8 cellular contexts compared by ENCODE assay signal in the genomic region with DNA sequence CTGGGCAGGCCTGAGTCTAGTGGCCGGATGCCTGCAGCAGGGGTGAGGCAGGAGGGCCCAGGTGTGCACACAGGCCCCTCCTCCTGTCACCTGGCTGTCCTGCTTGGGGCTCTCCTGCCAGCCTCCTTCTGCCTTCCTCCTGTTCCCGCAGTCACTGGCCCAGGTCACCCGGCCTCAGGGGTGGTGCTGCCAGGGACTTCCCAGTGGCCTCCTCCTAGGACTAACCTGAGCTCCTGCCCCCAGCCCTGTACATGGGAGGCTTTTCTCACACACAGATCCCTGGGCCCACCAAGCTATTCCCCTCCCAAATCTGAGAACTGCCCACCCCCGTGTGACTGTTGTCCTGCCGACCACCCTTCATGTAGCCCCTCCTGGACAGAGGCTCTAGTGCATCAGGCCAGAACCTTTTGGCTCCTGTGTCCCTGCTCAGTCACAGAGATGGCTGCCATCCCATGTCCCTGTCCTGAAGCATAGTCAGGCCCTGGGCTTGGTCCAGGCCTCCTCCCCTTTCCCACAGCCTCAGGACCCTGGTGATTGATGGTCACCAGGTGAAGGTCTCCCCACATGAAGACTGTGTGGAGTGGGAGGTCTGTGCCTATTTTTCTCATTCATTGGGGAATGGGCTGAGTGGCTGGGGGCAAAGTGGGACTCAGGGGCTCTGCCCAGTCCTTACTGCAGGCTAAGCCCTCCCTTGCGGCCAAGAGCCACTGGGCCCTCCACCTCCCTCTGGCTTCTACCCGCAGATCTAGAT. TPM values are rescaled to one million over a fixed set of nuclear protein-coding genes. Genes with fewer than 3 reads are reported as not detected.
DNase-seq lines count a peak whose midpoint lies in the region; TF ChIP-seq lines count a peak whose summit lies in the region.

No MANE protein-coding gene starts in this region.

- TF ChIP-seq CTCF in A673 (conservative IDR thresholded peaks at IDR 0.05; ENCODE audit: low read depth, low read length) (no peak), H9 (conservative IDR thresholded peaks at IDR 0.05) (no peak)

- DNase-seq in A673 (ENCODE audit: low spot score) (no peak), H9 (no peak), mesendoderm (no peak), putamen (ENCODE audit: low spot score) (no peak), middle frontal gyrus (ENCODE audit: extremely low spot score, low spot score) (no peak), NCI-H1105 treated with DMSO at 0.1 percent for 48 hours (lab: John Stamatoyannopoulos, UW) (no peak)
- DNase-seq in activated T-helper 2 cell treated with anti-CD3 and anti-CD28 coated beads, Interferon-gamma antibody, Interleukin-2, Interleukin-4, amounts not matched to agents 10 μg/mL and 5 μg/mL and 100 μg/mL, durations not matched to agents 14 hours and 24 hours and 36 hours (ENCODE audit: low spot score), result no peak
- DNase-seq in stimulated activated naive CD4-positive, alpha-beta T cell (lab: John Stamatoyannopoulos, UW), result no peak

- H3K18ac ChIP-seq in H9 (ENCODE audit: insufficient read length, low read depth, low read length) (peak overlapping the region; percentile 58), mesendoderm (ENCODE audit: low read length) (no peak overlapping the region)

- no TSS peak for BruUV-seq in A673 (replicated peaks; lab: Mats Ljungman, UMichigan)

- no peaks in the 10 kb centered on the region for H3K79me2 ChIP-seq in H9 (ENCODE audit: insufficient read depth, low read length)
- no peaks in the 10 kb centered on the region for H3K79me2 ChIP-seq in mesendoderm (ENCODE audit: control insufficient read depth, insufficient read depth, low read length)

- H3K14ac ChIP-seq in H9 (ENCODE audit: insufficient read depth, low read length), result peak overlapping the region; percentile 88

- no CpG with 5 or more reads among the region's 7 CpGs for WGBS in H9 (ENCODE audit: extremely low coverage, insufficient read length, low lambda C conversion rate)
- no CpG with 5 or more reads among the region's 7 CpGs for whole genome bisulfite sequencing in mesendoderm (ENCODE audit: extremely low coverage, insufficient coverage, low lambda C conversion rate)

- H3T11ph ChIP-seq in H9 (ENCODE audit: low read length), result no peak overlapping the region

- H2BK15ac ChIP-seq in H9 (ENCODE audit: low read depth, low read length) (no peak overlapping the region), mesendoderm (replicated peaks; ENCODE audit: low read depth) (no peak overlapping the region)

- H3K4me2 ChIP-seq in H9 (ENCODE audit: insufficient read depth, insufficient read length, low read length) (peak overlapping the region; percentile 72), mesendoderm (ENCODE audit: low read length) (peak overlapping the region; percentile 62)

- H2AFZ ChIP-seq in H9 (ENCODE audit: low read length), result no peak overlapping the region

- H3K79me1 ChIP-seq in H9 (ENCODE audit: insufficient read depth, low read depth, low read length, poor library complexity, severe bottlenecking) (no peaks in the 10 kb centered on the region), mesendoderm (ENCODE audit: low read length) (no peaks in the 10 kb centered on the region)

- no peak overlapping the region for H3K23ac ChIP-seq in H9 (ENCODE audit: insufficient read length, low read depth, low read length)
- no peak overlapping the region for H3K23ac ChIP-seq in mesendoderm (ENCODE audit: low read length)

- H3K9ac ChIP-seq in H9 (ENCODE audit: extremely low read depth, insufficient read length, low read length) (no peak overlapping the region), mesendoderm (ENCODE audit: low read length) (peak overlapping the region; percentile 37)

- H4K5ac ChIP-seq in H9 (ENCODE audit: insufficient read length, low read depth, low read length), result no peak overlapping the region
- H4K5ac ChIP-seq in mesendoderm (ENCODE audit: low read length), result no peak overlapping the region

- H3K4me3 Mint-ChIP-seq in H9, result peak overlapping the region; percentile 83 to 85
- peak overlapping the region; percentile 85 for H3K4me3 Mint-ChIP-seq in activated T-helper 2 cell treated with anti-CD3 and anti-CD28 coated beads, Interferon-gamma antibody, Interleukin-2, Interleukin-4, amounts not matched to agents 10 μg/mL and 5 μg/mL and 100 μg/mL, durations not matched to agents 14 hours and 24 hours and 36 hours (ENCODE audit: low read depth)

- H3K9me3 Mint-ChIP-seq in H9, result no peaks in the 10 kb centered on the region; a peak in 1 of 5 replicates
- no peaks in the 10 kb centered on the region for H3K9me3 Mint-ChIP-seq in activated T-helper 2 cell treated with anti-CD3 and anti-CD28 coated beads, Interferon-gamma antibody, Interleukin-2, Interleukin-4, amounts not matched to agents 10 μg/mL and 5 μg/mL and 100 μg/mL, durations not matched to agents 14 hours and 24 hours and 36 hours

- no peak overlapping the region for H2BK12ac ChIP-seq in H9 (ENCODE audit: insufficient read length, low read depth, low read length)

- H4K20me1 ChIP-seq in H9 (ENCODE audit: control insufficient read depth, insufficient read depth, insufficient read length), result no peaks in the 10 kb centered on the region

- H3K27ac ChIP-seq in A673 (ENCODE audit: low read depth, low read length, poor library complexity, severe bottlenecking), result no peak overlapping the region
- H3K27ac ChIP-seq in H9 (ENCODE audit: insufficient read length, low read depth, low read length), result no peak overlapping the region
- H3K27ac ChIP-seq in mesendoderm (ENCODE audit: low read depth, low read length), result no peak overlapping the region

- H2AK5ac ChIP-seq in H9 (ENCODE audit: insufficient read length, low read length) (no peak overlapping the region), mesendoderm (ENCODE audit: low read length) (peak overlapping the region; percentile 78)

- intact Hi-C loops in A673 (cut with micrococcal nuclease; ENCODE audit: unreplicated experiment), result no loop called here
- intact Hi-C loops in activated T-helper 2 cell treated with anti-CD3 and anti-CD28 coated beads, Interferon-gamma antibody, Interleukin-2, Interleukin-4, amounts not matched to agents 10 μg/mL and 5 μg/mL and 100 μg/mL, durations not matched to agents 14 hours and 24 hours and 36 hours (cut with micrococcal nuclease), result loop anchor here (1.0 to 10.0 kb wide), 4 partner anchors 21 to 182 kb away; partner anchors contain the start of gene PPP1R14C

- H3K36me3 ChIP-seq in A673 (ENCODE audit: insufficient read depth, low read length, poor library complexity, severe bottlenecking) (no peaks in the 10 kb centered on the region), mesendoderm (ENCODE audit: control insufficient read depth, insufficient read depth, low read length) (no peaks in the 10 kb centered on the region)

- CTCF ChIA-PET in A673 (lab: Charles Lee), result no interaction called here

- peak overlapping the region in 1 of 3 experiments; percentile 96; a peak in 1 of 7 replicates for H3K27ac Mint-ChIP-seq in H9
- H3K27ac Mint-ChIP-seq in activated T-helper 2 cell treated with anti-CD3 and anti-CD28 coated beads, Interferon-gamma antibody, Interleukin-2, Interleukin-4, amounts not matched to agents 10 μg/mL and 5 μg/mL and 100 μg/mL, durations not matched to agents 14 hours and 24 hours and 36 hours, result peak overlapping the region; percentile 81

- no peak overlapping the region for H2BK20ac ChIP-seq in H9 (ENCODE audit: low read depth, low read length, poor library complexity, severe bottlenecking)

- H3K4me3 ChIP-seq in A673 (ENCODE audit: low read depth, low read length, poor library complexity, severe bottlenecking) (peak overlapping the region; percentile 56), mesendoderm (ENCODE audit: low read length) (no peak overlapping the region)

- H3K4me1 Mint-ChIP-seq in H9, result peaks cover 20 to 25% of the 10 kb centered on the region in 2 experiments
- H3K4me1 Mint-ChIP-seq in activated T-helper 2 cell treated with anti-CD3 and anti-CD28 coated beads, Interferon-gamma antibody, Interleukin-2, Interleukin-4, amounts not matched to agents 10 μg/mL and 5 μg/mL and 100 μg/mL, durations not matched to agents 14 hours and 24 hours and 36 hours (ENCODE audit: low read depth), result peaks cover 20% of the 10 kb centered on the region

- H3K4ac ChIP-seq in H9 (ENCODE audit: low read depth, low read length), result no peak overlapping the region
- H3K4ac ChIP-seq in mesendoderm (ENCODE audit: low read depth, low read length), result no peak overlapping the region

- H3K27me3 ChIP-seq in A673 (replicated peaks; ENCODE audit: insufficient read depth, low read depth, low read length, poor library complexity), result peaks cover 21% of the 10 kb centered on the region
- peaks cover 49% of the 10 kb centered on the region for H3K27me3 ChIP-seq in H9 (ENCODE audit: insufficient read depth, low read length)
- H3K27me3 ChIP-seq in mesendoderm (ENCODE audit: insufficient read depth, low read length, poor library complexity), result peaks cover 30% of the 10 kb centered on the region

- POLR2A ChIA-PET in A673 (lab: Charles Lee; ENCODE audit: low non-redundant PET), result no interaction called here

- no peak overlapping the region for H4K91ac ChIP-seq in H9 (ENCODE audit: insufficient read length, low read depth, low read length)

- H2BK5ac ChIP-seq in H9 (ENCODE audit: insufficient read length, low read length) (no peak overlapping the region), mesendoderm (ENCODE audit: low read length) (no peak overlapping the region)

- peaks cover 100% of the 10 kb centered on the region for H3K27me3 Mint-ChIP-seq in H9 (ENCODE audit: low read depth)
- peaks cover 80% of the 10 kb centered on the region for H3K27me3 Mint-ChIP-seq in activated T-helper 2 cell treated with anti-CD3 and anti-CD28 coated beads, Interferon-gamma antibody, Interleukin-2, Interleukin-4, amounts not matched to agents 10 μg/mL and 5 μg/mL and 100 μg/mL, durations not matched to agents 14 hours and 24 hours and 36 hours (ENCODE audit: low read depth)

- H3K9me3 ChIP-seq in A673 (ENCODE audit: low read depth, low read length, poor library complexity, severe bottlenecking) (no peaks in the 10 kb centered on the region), H9 (ENCODE audit: control insufficient read depth, low read depth, low read length) (no peaks in the 10 kb centered on the region)

- H3K4me1 ChIP-seq in A673 (ENCODE audit: insufficient read depth, low read length, poor library complexity, severe bottlenecking), result peaks cover 7% of the 10 kb centered on the region
- H3K4me1 ChIP-seq in H9 (ENCODE audit: insufficient read depth, low read length), result 0 out of 2 replicates have a peak, but pooled peaks cover 2% of the 10 kb centered on the region
- H3K4me1 ChIP-seq in mesendoderm (ENCODE audit: control insufficient read depth, low read depth, low read length), result no peaks in the 10 kb centered on the region

- peaks cover 14% of the 10 kb centered on the region for H3K23me2 ChIP-seq in H9 (ENCODE audit: insufficient read length, low read depth, low read length, poor library complexity, severe bottlenecking)

- H3K56ac ChIP-seq in H9 (ENCODE audit: insufficient read length, low read depth, low read length) (no peak overlapping the region), mesendoderm (ENCODE audit: low read length) (peak overlapping the region; percentile 73)

- H3K36me3 Mint-ChIP-seq in H9 (ENCODE audit: insufficient read depth in 1 of 3, low read depth in 3 of 3), result peaks cover 0 to 4% (median 0%) of the 10 kb centered on the region in 3 experiments; a peak in 2 of 7 replicates
- H3K36me3 Mint-ChIP-seq in activated T-helper 2 cell treated with anti-CD3 and anti-CD28 coated beads, Interferon-gamma antibody, Interleukin-2, Interleukin-4, amounts not matched to agents 10 μg/mL and 5 μg/mL and 100 μg/mL, durations not matched to agents 14 hours and 24 hours and 36 hours (ENCODE audit: low read depth), result peaks cover 4% of the 10 kb centered on the region

- H4K8ac ChIP-seq in H9 (replicated peaks; ENCODE audit: insufficient read length, low read depth, low read length) (no peak overlapping the region), mesendoderm (ENCODE audit: low read depth, low read length) (no peak overlapping the region)

- H2BK120ac ChIP-seq in H9 (ENCODE audit: low read depth, low read length, poor library complexity, severe bottlenecking), result no peak overlapping the region
- H2BK120ac ChIP-seq in mesendoderm (ENCODE audit: low read depth, low read length), result no peak overlapping the region

RNA-seq across cellular contexts. Expression of gene ULBP1, which starts 1.1 kb away (rescaled TPM):
- total RNA-seq in A673 (2021) (5.2 and 7.0 TPM in 2 replicates), H9 (2021) (1.6 and 2.1 TPM in 2 replicates)
- total RNA-seq in activated T-helper 2 cell treated with anti-CD3 and anti-CD28 coated beads, Interferon-gamma antibody, Interleukin-2, Interleukin-4, amounts not matched to agents 10 μg/mL and 5 μg/mL and 100 μg/mL, durations not matched to agents 14 hours and 24 hours and 36 hours, result 0.41 and 0.48 TPM in 2 replicates
- polyA plus RNA-seq in mesendoderm (2013, experiment 1 of 2), result 1.2 TPM
- polyA plus RNA-seq in mesendoderm (2013, experiment 2 of 2), result 1.2 TPM

RNA-seq across cellular contexts. Expression of gene ULBP2, which starts 20.8 kb away (rescaled TPM):
- total RNA-seq in A673 (2021) (2.6 and 4.2 TPM in 2 replicates), H9 (2021) (not detected in 2 replicates)
- total RNA-seq in activated T-helper 2 cell treated with anti-CD3 and anti-CD28 coated beads, Interferon-gamma antibody, Interleukin-2, Interleukin-4, amounts not matched to agents 10 μg/mL and 5 μg/mL and 100 μg/mL, durations not matched to agents 14 hours and 24 hours and 36 hours, result 0.14 and 0.18 TPM in 2 replicates
- polyA plus RNA-seq in mesendoderm (2013, experiment 1 of 2), result 0.14 TPM
- 0.15 TPM for polyA plus RNA-seq in mesendoderm (2013, experiment 2 of 2)

RNA-seq across cellular contexts. Expression of gene RAET1G, which starts 39.7 kb away (rescaled TPM):
- total RNA-seq in A673 (2021), result 0.45 TPM in 1 of 2 replicates, not detected in the other
- total RNA-seq in H9 (2021), result not detected in 2 replicates
- not detected in 2 replicates for total RNA-seq in activated T-helper 2 cell treated with anti-CD3 and anti-CD28 coated beads, Interferon-gamma antibody, Interleukin-2, Interleukin-4, amounts not matched to agents 10 μg/mL and 5 μg/mL and 100 μg/mL, durations not matched to agents 14 hours and 24 hours and 36 hours
- 0.03 TPM for polyA plus RNA-seq in mesendoderm (2013, experiment 1 of 2)
- polyA plus RNA-seq in mesendoderm (2013, experiment 2 of 2), result not detected
